In the genomic region with DNA sequence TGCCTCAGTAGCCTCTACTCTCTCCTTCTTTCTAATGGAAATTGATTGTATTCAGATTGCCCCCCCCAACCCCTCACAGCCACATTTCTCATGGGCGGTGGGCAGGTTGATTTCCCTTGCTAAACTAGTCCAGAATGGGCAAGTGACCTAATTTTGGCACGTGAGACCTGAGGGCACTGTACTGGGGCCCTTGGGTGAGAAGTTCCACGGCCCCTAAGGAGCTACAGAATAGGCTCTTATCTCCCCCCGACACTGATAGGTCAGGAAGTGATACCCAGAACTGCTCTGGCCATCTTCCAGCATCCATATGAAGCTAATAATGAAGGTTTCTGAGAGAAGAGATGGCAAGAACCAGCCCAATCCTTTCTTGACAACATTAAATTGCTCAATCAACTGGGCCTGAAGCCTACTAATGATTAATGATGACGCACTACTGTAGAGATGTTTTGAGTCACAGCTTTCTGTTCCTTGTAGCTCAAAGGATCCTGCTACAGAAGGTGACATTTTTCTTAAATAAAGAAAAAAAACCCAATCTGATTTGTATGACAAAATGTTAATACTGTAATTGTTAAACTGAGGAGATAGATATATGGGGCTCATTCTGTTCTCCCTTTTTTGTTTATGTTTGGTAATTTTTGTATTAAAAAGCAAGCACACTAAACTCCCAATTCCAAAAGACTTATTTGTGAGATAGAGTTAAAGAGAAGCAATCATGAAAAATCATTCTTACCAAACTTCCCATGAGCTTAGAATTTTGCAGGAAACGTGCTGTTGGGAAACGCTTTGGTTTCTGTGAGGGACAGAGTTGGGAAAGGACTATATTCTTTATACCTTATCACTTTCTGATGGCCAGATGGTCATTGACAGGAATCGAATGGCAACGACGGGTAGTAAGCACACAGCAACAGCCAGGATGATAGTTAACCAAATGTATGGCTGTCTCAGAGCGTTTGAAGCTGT, we compare ENCODE assay signal across 8 cellular contexts. TPM values are rescaled to one million over a fixed set of nuclear protein-coding genes. Genes with fewer than 3 reads are reported as not detected.
A peak's percentile ranks its signal among the peaks of the same experiment; 100 is the strongest.
DNase-seq lines count a peak whose midpoint lies in the region; ATAC-seq and TF ChIP-seq lines count a peak whose summit lies in the region.

No MANE protein-coding gene starts in this region.

- no peaks in the 10 kb centered on the region for H3K27me3 ChIP-seq in MG63

- DNase-seq in AG10803 (ENCODE audit: low read depth) (peak; percentile 85), fibroblast of gingiva (ENCODE audit: low read depth) (peak; percentile 88), GM19240 (ENCODE audit: insufficient read length, low spot score) (no peak), MG63 (no peak), head of caudate nucleus (no peak)
- DNase-seq in stimulated activated CD4-positive, alpha-beta T cell treated with anti-CD3 and anti-CD28 coated beads, Interleukin-1b, Interleukin-23, amount 100 ng/mL, for 48 hours, result no peak

- H3K4me3 ChIP-seq in AG10803 (ENCODE audit: low read length) (no peak overlapping the region), MG63 (no peak overlapping the region)

- H3K36me3 ChIP-seq in MG63, result peaks cover 74% of the 10 kb centered on the region

- no peaks in the 10 kb centered on the region for H3K9me3 ChIP-seq in MG63

- ATAC-seq in GM19468 (IDR thresholded peaks at IDR 0.05; ENCODE audit: extremely low read depth, unreplicated experiment), result peak; percentile 88
- ATAC-seq in HG03565 (IDR thresholded peaks at IDR 0.05; ENCODE audit: unreplicated experiment), result peak; percentile 76

- TF ChIP-seq CTCF in AG10803 (conservative IDR thresholded peaks at IDR 0.05; ENCODE audit: low read length), result no peak

- intact Hi-C loops in head of caudate nucleus (cut with DNase I), result no loop called here

RNA-seq across cellular contexts. Expression of gene NARS1, which starts 28.2 kb away (rescaled TPM):
- total RNA-seq in MG63 (2014; rRNA removed; shearing (Covaris generic); ENCODE audit: low replicate concordance), result 174 and 344 TPM in 2 replicates

Comparison
In these comparisons a context has a peak if more than half of its experiments do, and no peak if none do; other contexts are left out.
1. DNase-seq: peak in AG10803 (single experiment) and fibroblast of gingiva (single experiment); none in stimulated activated CD4-positive, alpha-beta T cell treated with anti-CD3 and anti-CD28 coated beads, Interleukin-1b, Interleukin-23, amount 100 ng/mL, for 48 hours (single experiment), GM19240 (single experiment), MG63 (single experiment) and head of caudate nucleus (0 of 42).